8 cellular contexts compared by ENCODE assay signal in genomic region chr2:208254118-208254870, GRCh38. TPM values are rescaled to one million over a fixed set of nuclear protein-coding genes. Genes with fewer than 3 reads are reported as not detected.
DNase-seq lines count a peak whose midpoint lies in the region; ATAC-seq, FAIRE-seq and TF ChIP-seq lines count a peak whose summit lies in the region.

No MANE protein-coding gene starts in this region.

- TF ChIP-seq CTCF in pancreas (IDR thresholded peaks at IDR 0.05) (peak; percentile 49 to 69 (median 56)), thyroid gland (IDR thresholded peaks at IDR 0.05) (peak; percentile 54 to 80 (median 64))

- H3K4me3 ChIP-seq in pancreas (peak overlapping the region; percentile 66 to 78 (median 72)), thyroid gland (replicated peaks in 1 of 3) (peak overlapping the region; percentile 67 to 80 (median 76))

- peak; percentile 72 to 81 for ATAC-seq in activated naive CD4-positive, alpha-beta T cell treated with anti-CD3 and anti-CD28 coated beads, Interleukin-2, amount 50 U/mL, for 72 hours
- peak; percentile 72 to 84 (median 77) for ATAC-seq in pancreas

- intact Hi-C loops in head of caudate nucleus (cut with DNase I): loop anchor here (5.0 kb wide), 1 partner anchor 77 kb away; no protein-coding TSS in a partner anchor
- intact Hi-C loops in pancreas (cut with DNase I): no loop called here
- intact Hi-C loops in thyroid gland (cut with DNase I): no loop called here

- H3K27me3 ChIP-seq in pancreas (no peaks in the 10 kb centered on the region), thyroid gland (no peaks in the 10 kb centered on the region)

- H3K27ac ChIP-seq in pancreas: peak overlapping the region; percentile 39 to 80 (median 68)
- H3K27ac ChIP-seq in thyroid gland: peak overlapping the region; percentile 54 to 60 (median 57)

- peak; percentile 70 for DNase-seq in GDM1 (lab: John Stamatoyannopoulos, UW)
- peak; percentile 70 for DNase-seq in H4 (ENCODE audit: low spot score)
- DNase-seq in LHCN-M2 (ENCODE audit: low read depth): peak; percentile 69
- peak; percentile 83 for DNase-seq in SK-MEL-5 (ENCODE audit: low read depth, low spot score)
- DNase-seq in activated naive CD4-positive, alpha-beta T cell treated with anti-CD3 and anti-CD28 coated beads, Interleukin-2, amount 50 U/mL, for 72 hours (ENCODE audit: low spot score in 2 of 2): peak; percentile 75 to 85
- peak; percentile 74 to 94 (median 89) for DNase-seq in head of caudate nucleus
- peak; percentile 69 to 90 (median 80) for DNase-seq in pancreas
- DNase-seq in thyroid gland: peak; percentile 80 to 81

- FAIRE-seq in pancreas (lab: Jason Lieb, UNC): no peak

- H3K4me1 ChIP-seq in pancreas (peaks cover 8 to 26% (median 16%) of the 10 kb centered on the region in 3 donors), thyroid gland (peaks cover 7 to 15% of the 10 kb centered on the region in 2 donors)

- peak overlapping the region; percentile 53 to 73 for H3K27ac Mint-ChIP-seq in activated naive CD4-positive, alpha-beta T cell treated with anti-CD3 and anti-CD28 coated beads, Interleukin-2, amount 50 U/mL, for 72 hours

- no peak for TF ChIP-seq POLR2A in thyroid gland (IDR thresholded peaks at IDR 0.05)

- H3K36me3 ChIP-seq in pancreas (peaks cover 0 to 8% (median 0%) of the 10 kb centered on the region in 3 donors), thyroid gland (peaks cover 0 to 8% of the 10 kb centered on the region in 2 donors)

- no peaks in the 10 kb centered on the region for H3K9me3 Mint-ChIP-seq in activated naive CD4-positive, alpha-beta T cell treated with anti-CD3 and anti-CD28 coated beads, Interleukin-2, amount 50 U/mL, for 72 hours

- in situ Hi-C loops in SK-MEL-5 (cut with HindIII; ENCODE audit: low pct_unique_long_range_greater_than_20kb, low sequenced_read_pairs): no loop called here

- WGBS in pancreas, 2 donors: 0% methylated on average over 32 to 36 of the region's 36 CpGs
- 1% methylated on average over 12 to 21 of the region's 36 CpGs for WGBS in thyroid gland, 2 donors

- H3K36me3 Mint-ChIP-seq in activated naive CD4-positive, alpha-beta T cell treated with anti-CD3 and anti-CD28 coated beads, Interleukin-2, amount 50 U/mL, for 72 hours: peaks cover 19% of the 10 kb centered on the region in 2 donors

- H3K9me3 ChIP-seq in pancreas: no peaks in the 10 kb centered on the region
- no peaks in the 10 kb centered on the region for H3K9me3 ChIP-seq in thyroid gland

RNA-seq across cellular contexts. Expression of gene IDH1, which starts 0.6 kb away (rescaled TPM):
- 230 and 259 TPM in 2 replicates for total RNA-seq in H4 (2014; rRNA removed; shearing (Covaris generic))
- total RNA-seq in LHCN-M2 (2014; rRNA removed) (73.2 and 86.5 TPM in 2 replicates), pancreas (10 to 100 TPM; 16.7 to 57.8 (median 43.1) TPM), thyroid gland (10 to 100 TPM; 53.9 to 90.2 (median 61.6) TPM)
- polyA plus RNA-seq in LHCN-M2 (2012): 55.3 TPM
- total RNA-seq in SK-MEL-5 (2014; rRNA removed; shearing (Covaris generic)): 432 and 474 TPM in 2 replicates
- 270 and 305 TPM in 2 replicates for polyA plus RNA-seq in SK-MEL-5 (2015; cell fraction: cytosol; rRNA removed)
- 437 and 505 TPM in 2 replicates for polyA plus RNA-seq in SK-MEL-5 (2015; cell fraction: nucleus; rRNA removed)
- 10 to 100 TPM; 16.9 to 19.4 TPM for total RNA-seq in activated naive CD4-positive, alpha-beta T cell treated with anti-CD3 and anti-CD28 coated beads, Interleukin-2, amount 50 U/mL, for 72 hours
- polyA plus RNA-seq in pancreas: 10 to 100 TPM; 14.2 to 24.5 TPM

RNA-seq across cellular contexts. Expression of gene PIKFYVE, which starts 11.8 kb away (rescaled TPM):
- 11.8 and 16.0 TPM in 2 replicates for total RNA-seq in H4 (2014; rRNA removed; shearing (Covaris generic))
- total RNA-seq in LHCN-M2 (2014; rRNA removed): 17.2 and 20.9 TPM in 2 replicates
- polyA plus RNA-seq in LHCN-M2 (2012): 2.9 TPM
- 50.9 and 52.0 TPM in 2 replicates for total RNA-seq in SK-MEL-5 (2014; rRNA removed; shearing (Covaris generic))
- polyA plus RNA-seq in SK-MEL-5 (2015; cell fraction: cytosol; rRNA removed): 26.6 and 36.5 TPM in 2 replicates
- polyA plus RNA-seq in SK-MEL-5 (2015; cell fraction: nucleus; rRNA removed): 41.9 and 50.3 TPM in 2 replicates
- 10 to 100 TPM; 23.1 to 25.9 TPM for total RNA-seq in activated naive CD4-positive, alpha-beta T cell treated with anti-CD3 and anti-CD28 coated beads, Interleukin-2, amount 50 U/mL, for 72 hours
- 10 to 100 TPM; 11.5 to 16.1 (median 14.2) TPM for total RNA-seq in pancreas
- 1 to 10 TPM; 6.0 to 7.3 TPM for polyA plus RNA-seq in pancreas
- total RNA-seq in thyroid gland: 10 to 100 TPM; 35.2 to 51.3 (median 41.7) TPM

Comparison
In these comparisons a context has a peak if more than half of its experiments do, and no peak if none do; other contexts are left out.
1. Peak in every context shown above with its lines: DNase-seq, ATAC-seq, H3K4me3 ChIP-seq and H3K27ac ChIP-seq.